ENCODE assay signal across 8 cellular contexts in genomic region chr3:107429330-107430181, GRCh38. TPM values are rescaled to one million over a fixed set of nuclear protein-coding genes. Genes with fewer than 3 reads are reported as not detected.
DNase-seq lines count a peak whose midpoint lies in the region; ATAC-seq and TF ChIP-seq lines count a peak whose summit lies in the region.

No MANE protein-coding gene starts in this region.

- in situ Hi-C loops in transverse colon (cut with MboI; ENCODE audit: low pct_ligation_motif_present in 1 of 4, low pct_unique_long_range_greater_than_20kb in 1 of 4, low sequenced_read_pairs in 3 of 4), result no loop called here

- 3% methylated on average over 37 of the region's 37 CpGs for WGBS in HUES64
- WGBS in transverse colon (ENCODE audit: low coverage in 1 of 2), 2 donors, result 22 to 36% methylated on average over 11 to 37 of the region's 37 CpGs

- H3K79me2 ChIP-seq in osteoblast (ENCODE audit: insufficient read depth, low read length), result no peaks in the 10 kb centered on the region

- H3K9ac ChIP-seq in HUES64 (ENCODE audit: low read depth, low read length), result peak overlapping the region; percentile 52

- peak overlapping the region; percentile 86 for H3K4me3 Mint-ChIP-seq in activated naive CD8-positive, alpha-beta T cell
- peak overlapping the region; percentile 88 for H3K4me3 Mint-ChIP-seq in glutamatergic neuron (ENCODE audit: unreplicated experiment)

- TF ChIP-seq CTCF in glutamatergic neuron (IDR thresholded peaks at IDR 0.05; ENCODE audit: partially characterized antibody, unreplicated experiment), result peak; percentile 93
- TF ChIP-seq CTCF in osteoblast (IDR thresholded peaks at IDR 0.05; ENCODE audit: extremely low read depth, low read depth, low read length), result peak; percentile 89
- peak; percentile 79 to 90 (median 86) for TF ChIP-seq CTCF in transverse colon (IDR thresholded peaks at IDR 0.05)

- DNase-seq in Daoy (ENCODE audit: low read depth) (peak; percentile 93), SJSA1 (ENCODE audit: low read depth in 1 of 2, low spot score in 2 of 2) (peak; percentile 76 to 83), glutamatergic neuron (peak; percentile 83), osteoblast (ENCODE audit: insufficient read length, low spot score, missing footprints) (peak; percentile 98), transverse colon (peak; percentile 75)

- H3K27me3 ChIP-seq in HUES64 (ENCODE audit: insufficient read depth, low read length) (peaks cover 40% of the 10 kb centered on the region), SJSA1 (replicated peaks) (no peaks in the 10 kb centered on the region), osteoblast (ENCODE audit: insufficient read depth, low read length) (no peaks in the 10 kb centered on the region), transverse colon (no peaks in the 10 kb centered on the region)

- H3K4me3 ChIP-seq in HUES64 (ENCODE audit: low read length) (peak overlapping the region; percentile 67), SJSA1 (peak overlapping the region; percentile 34), osteoblast (ENCODE audit: insufficient read depth, low read length) (peak overlapping the region; percentile 67), transverse colon (peak overlapping the region; percentile 14 to 96 (median 44))

- H3K9me3 ChIP-seq in HUES64 (ENCODE audit: insufficient read depth, low read depth, low read length), result no peaks in the 10 kb centered on the region
- H3K9me3 ChIP-seq in SJSA1 (replicated peaks), result no peaks in the 10 kb centered on the region
- H3K9me3 ChIP-seq in osteoblast (ENCODE audit: low read depth, low read length), result no peaks in the 10 kb centered on the region
- no peaks in the 10 kb centered on the region for H3K9me3 ChIP-seq in transverse colon

- no peaks in the 10 kb centered on the region for H3K9me3 Mint-ChIP-seq in activated naive CD8-positive, alpha-beta T cell (ENCODE audit: low read depth)
- peaks cover 10% of the 10 kb centered on the region for H3K9me3 Mint-ChIP-seq in glutamatergic neuron (ENCODE audit: unreplicated experiment)

- peak; percentile 60 for ATAC-seq in GM21576 (IDR thresholded peaks at IDR 0.05; ENCODE audit: unreplicated experiment)

- H2AFZ ChIP-seq in osteoblast (ENCODE audit: low read length), result peak overlapping the region; percentile 93

- H3K4me1 Mint-ChIP-seq in activated naive CD8-positive, alpha-beta T cell (ENCODE audit: low read depth), result peaks cover 17% of the 10 kb centered on the region
- peaks cover 21% of the 10 kb centered on the region for H3K4me1 Mint-ChIP-seq in glutamatergic neuron (ENCODE audit: low read depth, unreplicated experiment)

- H3K36me3 Mint-ChIP-seq in activated naive CD8-positive, alpha-beta T cell, result no peaks in the 10 kb centered on the region
- H3K36me3 Mint-ChIP-seq in glutamatergic neuron (ENCODE audit: unreplicated experiment), result no peaks in the 10 kb centered on the region

- H4K20me1 ChIP-seq in osteoblast (ENCODE audit: insufficient read depth, low read length), result no peaks in the 10 kb centered on the region

- H3K36me3 ChIP-seq in HUES64 (ENCODE audit: insufficient read depth, low read length) (no peaks in the 10 kb centered on the region), SJSA1 (no peaks in the 10 kb centered on the region), osteoblast (ENCODE audit: insufficient read depth, low read length) (no peaks in the 10 kb centered on the region), transverse colon (no peaks in the 10 kb centered on the region)

- H3K27ac ChIP-seq in HUES64 (ENCODE audit: low read depth, low read length), result no peak overlapping the region
- H3K27ac ChIP-seq in SJSA1, result peak overlapping the region; percentile 34
- peak overlapping the region; percentile 53 for H3K27ac ChIP-seq in osteoblast (ENCODE audit: low read depth, low read length)
- peak overlapping the region; percentile 91 to 98 (median 94) for H3K27ac ChIP-seq in transverse colon

- intact Hi-C loops in transverse colon (cut with DNase I; ENCODE audit: low total_unique reads), result loop anchor here (5.0 kb wide), 2 partner anchors 93 to 187 kb away; partner anchors contain the start of gene BBX

- no peak for TF ChIP-seq EP300 in transverse colon (IDR thresholded peaks at IDR 0.05; ENCODE audit: low read depth)

- peaks cover 9% of the 10 kb centered on the region; the same call in 1 of the 2 replicates for H3K4me1 ChIP-seq in HUES64 (ENCODE audit: insufficient read depth, low read length)
- H3K4me1 ChIP-seq in SJSA1 (replicated peaks), result peaks cover 24% of the 10 kb centered on the region
- H3K4me1 ChIP-seq in osteoblast (ENCODE audit: insufficient read depth, low read length), result peaks cover 9% of the 10 kb centered on the region
- H3K4me1 ChIP-seq in transverse colon, result peaks cover 0 to 29% (median 15%) of the 10 kb centered on the region in 4 donors

- H3K27me3 Mint-ChIP-seq in activated naive CD8-positive, alpha-beta T cell, result peaks cover 3% of the 10 kb centered on the region
- H3K27me3 Mint-ChIP-seq in glutamatergic neuron (ENCODE audit: unreplicated experiment), result peaks cover 6% of the 10 kb centered on the region

- no peak for TF ChIP-seq POLR2A in transverse colon (IDR thresholded peaks at IDR 0.05)

- H3K27ac Mint-ChIP-seq in activated naive CD8-positive, alpha-beta T cell, result no peak overlapping the region
- peak overlapping the region; percentile 91 for H3K27ac Mint-ChIP-seq in glutamatergic neuron (ENCODE audit: unreplicated experiment)

- peak overlapping the region; percentile 95 for H3K4me2 ChIP-seq in osteoblast (ENCODE audit: insufficient read depth, low read length)

RNA-seq across cellular contexts. Expression of gene CCDC54, which starts 52.3 kb away (rescaled TPM):
- not detected in 2 replicates for total RNA-seq in Daoy (2014; rRNA removed; shearing (Covaris generic))
- not detected for polyA plus RNA-seq in HUES64 (2013, experiment 1 of 2)
- not detected for polyA plus RNA-seq in HUES64 (2013, experiment 2 of 2)
- total RNA-seq in SJSA1 (2014; rRNA removed; shearing (Covaris generic)), result not detected in 2 replicates
- total RNA-seq in glutamatergic neuron (ENCODE audit: unreplicated experiment) (not detected), osteoblast (not detected in 2 replicates), transverse colon (not detected)
